Comparison of ENCODE assay signal across 15 cellular contexts in the genomic region with DNA sequence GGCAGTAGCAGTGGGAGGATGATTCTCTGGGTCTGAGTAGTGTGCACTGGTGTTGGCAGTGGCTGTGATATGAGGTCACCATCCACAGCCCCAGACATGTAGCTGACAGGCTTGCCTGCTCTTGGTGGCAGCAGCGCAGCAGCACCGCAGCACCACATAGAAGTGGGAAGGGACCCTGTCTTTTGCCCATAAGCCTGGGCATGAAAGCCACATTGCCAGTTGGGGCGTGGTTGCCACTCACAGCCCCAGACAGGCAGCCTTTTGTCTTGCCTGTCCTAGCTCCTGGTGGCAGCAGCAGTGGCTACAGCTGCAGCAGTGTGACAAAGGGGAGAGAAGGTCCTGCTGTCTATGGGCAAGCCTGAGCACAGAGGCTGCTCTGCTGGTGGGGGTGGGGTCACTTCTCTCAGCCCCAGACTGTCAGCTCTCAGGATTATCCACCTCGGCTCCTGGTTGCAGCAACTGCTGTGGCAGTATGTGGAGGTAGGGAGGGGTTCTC.
A peak's percentile ranks its signal among the peaks of the same experiment; 100 is the strongest.
DNase-seq lines count a peak whose midpoint lies in the region; ATAC-seq lines count a peak whose summit lies in the region.
"Had no signal": no experiment of that assay in that cellular context is flagged by ENCODE, and none has a peak within 500 bp of the region (broad histone marks: within the 10 kb centered on the region; RNA-seq: fewer than 3 reads in every experiment).

No MANE protein-coding gene starts in this region.

- no peak overlapping the region for H4K5ac ChIP-seq in mesendoderm (ENCODE audit: low read length)

- H3K79me2 ChIP-seq in mesendoderm (ENCODE audit: control insufficient read depth, insufficient read depth, low read length), result no peaks in the 10 kb centered on the region

- H2BK120ac ChIP-seq in mesendoderm (ENCODE audit: low read depth, low read length), result no peak overlapping the region

- DNase-seq in Ammon's horn (ENCODE audit: low spot score) (peak; percentile 94), amygdala (lab: John Stamatoyannopoulos, UW) (peak in 55 of 56 donors; percentile 7 to 91 (median 71)), mesendoderm (peak; percentile 69), glomerular visceral epithelial cell (ENCODE audit: extremely low spot score) (no peak), cerebellar nuclear complex (lab: John Stamatoyannopoulos, UW) (no peak)
- no peak for DNase-seq in activated CD4-positive, alpha-beta memory T cell treated with anti-CD3 and anti-CD28 coated beads for 36 hours
- DNase-seq in activated T-helper 2 cell treated with anti-CD3 and anti-CD28 coated beads, Interferon-gamma antibody, Interleukin-2, Interleukin-4, amounts not matched to agents 10 μg/mL and 5 μg/mL and 100 μg/mL, durations not matched to agents 14 hours and 24 hours and 36 hours (ENCODE audit: low spot score), result no peak
- DNase-seq: activated CD8-positive, alpha-beta memory T cell treated with anti-CD3 and anti-CD28 coated beads, Interleukin-2, amount 10 ng/mL, durations not matched to agents 7 days and 5 days; activated naive CD8-positive, alpha-beta T cell treated with anti-CD3 and anti-CD28 coated beads, Interleukin-2, amount 50 U/mL, for 24 hours; dermis blood vessel endothelial cell; DMS79; NCI-H1930; uterus had no signal

- peaks cover 7% of the 10 kb centered on the region for H3K36me3 Mint-ChIP-seq in activated CD4-positive, alpha-beta memory T cell treated with anti-CD3 and anti-CD28 coated beads for 36 hours
- no peaks in the 10 kb centered on the region for H3K36me3 Mint-ChIP-seq in activated T-helper 2 cell treated with anti-CD3 and anti-CD28 coated beads, Interferon-gamma antibody, Interleukin-2, Interleukin-4, amounts not matched to agents 10 μg/mL and 5 μg/mL and 100 μg/mL, durations not matched to agents 14 hours and 24 hours and 36 hours (ENCODE audit: low read depth)

- no peaks in the 10 kb centered on the region for H3K36me3 ChIP-seq in mesendoderm (ENCODE audit: control insufficient read depth, insufficient read depth, low read length)
- H3K36me3 ChIP-seq: neutrophil, uterus had no signal

- H3K4me3 Mint-ChIP-seq in activated CD4-positive, alpha-beta memory T cell treated with anti-CD3 and anti-CD28 coated beads for 36 hours, result no peak overlapping the region
- H3K4me3 Mint-ChIP-seq in activated T-helper 2 cell treated with anti-CD3 and anti-CD28 coated beads, Interferon-gamma antibody, Interleukin-2, Interleukin-4, amounts not matched to agents 10 μg/mL and 5 μg/mL and 100 μg/mL, durations not matched to agents 14 hours and 24 hours and 36 hours (ENCODE audit: low read depth), result no peak overlapping the region
- H3K4me3 Mint-ChIP-seq: activated CD8-positive, alpha-beta memory T cell treated with anti-CD3 and anti-CD28 coated beads, Interleukin-2, amount 10 ng/mL, durations not matched to agents 7 days and 5 days; activated naive CD8-positive, alpha-beta T cell treated with anti-CD3 and anti-CD28 coated beads, Interleukin-2, amount 50 U/mL, for 24 hours had no signal

- no peaks in the 10 kb centered on the region for H3K79me1 ChIP-seq in mesendoderm (ENCODE audit: low read length)

- CTCF ChIA-PET in activated CD4-positive, alpha-beta memory T cell treated with anti-CD3 and anti-CD28 coated beads for 36 hours (lab: Charles Lee), result no interaction called here

- H3K27me3 Mint-ChIP-seq in activated CD4-positive, alpha-beta memory T cell treated with anti-CD3 and anti-CD28 coated beads for 36 hours, result peaks cover 2% of the 10 kb centered on the region
- peaks cover 10% of the 10 kb centered on the region for H3K27me3 Mint-ChIP-seq in activated T-helper 2 cell treated with anti-CD3 and anti-CD28 coated beads, Interferon-gamma antibody, Interleukin-2, Interleukin-4, amounts not matched to agents 10 μg/mL and 5 μg/mL and 100 μg/mL, durations not matched to agents 14 hours and 24 hours and 36 hours (ENCODE audit: low read depth)
- H3K27me3 Mint-ChIP-seq: activated naive CD8-positive, alpha-beta T cell treated with anti-CD3 and anti-CD28 coated beads, Interleukin-2, amount 50 U/mL, for 24 hours had no signal

- no peak overlapping the region for H3K27ac ChIP-seq in mesendoderm (ENCODE audit: low read depth, low read length)
- H3K27ac ChIP-seq: neutrophil, uterus had no signal

- no peak overlapping the region for H3K23ac ChIP-seq in mesendoderm (ENCODE audit: low read length)

- peaks cover 33% of the 10 kb centered on the region for H3K9me3 Mint-ChIP-seq in activated CD4-positive, alpha-beta memory T cell treated with anti-CD3 and anti-CD28 coated beads for 36 hours
- peaks cover 38% of the 10 kb centered on the region for H3K9me3 Mint-ChIP-seq in activated T-helper 2 cell treated with anti-CD3 and anti-CD28 coated beads, Interferon-gamma antibody, Interleukin-2, Interleukin-4, amounts not matched to agents 10 μg/mL and 5 μg/mL and 100 μg/mL, durations not matched to agents 14 hours and 24 hours and 36 hours

- POLR2A ChIA-PET in activated CD4-positive, alpha-beta memory T cell treated with anti-CD3 and anti-CD28 coated beads for 36 hours (lab: Charles Lee), result no interaction called here

- no peak overlapping the region for H3K4me3 ChIP-seq in mesendoderm (ENCODE audit: low read length)
- H3K4me3 ChIP-seq: uterus had no signal

- no peak overlapping the region for H2BK15ac ChIP-seq in mesendoderm (replicated peaks; ENCODE audit: low read depth)

- WGBS in mesendoderm (ENCODE audit: extremely low coverage, insufficient coverage, low lambda C conversion rate), result no CpG with 5 or more reads among the region's 4 CpGs

- H3K27me3 ChIP-seq in mesendoderm (ENCODE audit: insufficient read depth, low read length, poor library complexity), result no peaks in the 10 kb centered on the region
- H3K27me3 ChIP-seq: neutrophil, uterus had no signal

- intact Hi-C loops in activated CD4-positive, alpha-beta memory T cell treated with anti-CD3 and anti-CD28 coated beads for 36 hours (cut with micrococcal nuclease), result no loop called here
- intact Hi-C loops in activated T-helper 2 cell treated with anti-CD3 and anti-CD28 coated beads, Interferon-gamma antibody, Interleukin-2, Interleukin-4, amounts not matched to agents 10 μg/mL and 5 μg/mL and 100 μg/mL, durations not matched to agents 14 hours and 24 hours and 36 hours (cut with micrococcal nuclease), result no loop called here

- H3K4me1 ChIP-seq in mesendoderm (ENCODE audit: control insufficient read depth, low read depth, low read length), result no peaks in the 10 kb centered on the region
- H3K4me1 ChIP-seq: uterus had no signal

- ATAC-seq in HG03432 (IDR thresholded peaks at IDR 0.05; ENCODE audit: unreplicated experiment), result peak; percentile 51
- ATAC-seq: activated CD8-positive, alpha-beta memory T cell treated with anti-CD3 and anti-CD28 coated beads, Interleukin-2, amount 10 ng/mL, durations not matched to agents 7 days and 5 days; activated naive CD8-positive, alpha-beta T cell treated with anti-CD3 and anti-CD28 coated beads, Interleukin-2, amount 50 U/mL, for 24 hours had no signal

- H3K4me2 ChIP-seq in mesendoderm (ENCODE audit: low read length), result no peak overlapping the region

- no peak overlapping the region for H3K18ac ChIP-seq in mesendoderm (ENCODE audit: low read length)

- H2BK5ac ChIP-seq in mesendoderm (ENCODE audit: low read length), result no peak overlapping the region

- no peak overlapping the region for H3K9ac ChIP-seq in mesendoderm (ENCODE audit: low read length)

- H4K8ac ChIP-seq in mesendoderm (ENCODE audit: low read depth, low read length), result no peak overlapping the region

- H3K27ac Mint-ChIP-seq in activated CD4-positive, alpha-beta memory T cell treated with anti-CD3 and anti-CD28 coated beads for 36 hours, result no peak overlapping the region
- H3K27ac Mint-ChIP-seq in activated T-helper 2 cell treated with anti-CD3 and anti-CD28 coated beads, Interferon-gamma antibody, Interleukin-2, Interleukin-4, amounts not matched to agents 10 μg/mL and 5 μg/mL and 100 μg/mL, durations not matched to agents 14 hours and 24 hours and 36 hours, result no peak overlapping the region
- H3K27ac Mint-ChIP-seq: activated CD8-positive, alpha-beta memory T cell treated with anti-CD3 and anti-CD28 coated beads, Interleukin-2, amount 10 ng/mL, durations not matched to agents 7 days and 5 days; activated naive CD8-positive, alpha-beta T cell treated with anti-CD3 and anti-CD28 coated beads, Interleukin-2, amount 50 U/mL, for 24 hours had no signal

- H2AK5ac ChIP-seq in mesendoderm (ENCODE audit: low read length), result no peak overlapping the region

- H3K4ac ChIP-seq in mesendoderm (ENCODE audit: low read depth, low read length), result no peak overlapping the region

- H3K4me1 Mint-ChIP-seq in activated CD4-positive, alpha-beta memory T cell treated with anti-CD3 and anti-CD28 coated beads for 36 hours (ENCODE audit: low read depth), result no peaks in the 10 kb centered on the region
- H3K4me1 Mint-ChIP-seq in activated T-helper 2 cell treated with anti-CD3 and anti-CD28 coated beads, Interferon-gamma antibody, Interleukin-2, Interleukin-4, amounts not matched to agents 10 μg/mL and 5 μg/mL and 100 μg/mL, durations not matched to agents 14 hours and 24 hours and 36 hours (ENCODE audit: low read depth), result no peaks in the 10 kb centered on the region
- H3K4me1 Mint-ChIP-seq: activated CD8-positive, alpha-beta memory T cell treated with anti-CD3 and anti-CD28 coated beads, Interleukin-2, amount 10 ng/mL, durations not matched to agents 7 days and 5 days; activated naive CD8-positive, alpha-beta T cell treated with anti-CD3 and anti-CD28 coated beads, Interleukin-2, amount 50 U/mL, for 24 hours had no signal

- peak overlapping the region; percentile 69 for H3K56ac ChIP-seq in mesendoderm (ENCODE audit: low read length)

Comparison
In these comparisons a context has a peak if more than half of its experiments do, and no peak if none do; other contexts are left out.
1. DNase-seq: peak in Ammon's horn (single experiment), amygdala (55 of 56) and mesendoderm (single experiment); none in activated CD4-positive, alpha-beta memory T cell treated with anti-CD3 and anti-CD28 coated beads for 36 hours (single experiment), activated T-helper 2 cell treated with anti-CD3 and anti-CD28 coated beads, Interferon-gamma antibody, Interleukin-2, Interleukin-4, amounts not matched to agents 10 μg/mL and 5 μg/mL and 100 μg/mL, durations not matched to agents 14 hours and 24 hours and 36 hours (single experiment), glomerular visceral epithelial cell (single experiment) and cerebellar nuclear complex (0 of 2).